ENCODE assay signal across 8 cellular contexts in genomic region chr15:85582719-85583089, GRCh38.
DNase-seq lines count a peak whose midpoint lies in the region; ATAC-seq, FAIRE-seq and TF ChIP-seq lines count a peak whose summit lies in the region.

No MANE protein-coding gene starts in this region.

- H3K4me2 ChIP-seq in OCI-LY1 (ENCODE audit: low read length) (peak overlapping the region; percentile 84), hepatocyte (peak overlapping the region; percentile 70)

- H2AFZ ChIP-seq in OCI-LY1 (ENCODE audit: low read length) (no peak overlapping the region), hepatocyte (no peak overlapping the region)

- no peaks in the 10 kb centered on the region for H3F3A ChIP-seq in OCI-LY1 (ENCODE audit: insufficient read depth, low read length)

- 74% methylated on average over 8 of the region's 8 CpGs for WGBS in hepatocyte (ENCODE audit: low lambda C conversion rate, missing lambda C conversion rate)

- no peaks in the 10 kb centered on the region for H3K9me3 ChIP-seq in CD8-positive, alpha-beta memory T cell (ENCODE audit: low read length)
- H3K9me3 ChIP-seq in OCI-LY1 (ENCODE audit: low read length) (no peaks in the 10 kb centered on the region), hepatocyte (ENCODE audit: low read depth) (no peaks in the 10 kb centered on the region)

- peak overlapping the region; percentile 76 for H3K9ac ChIP-seq in OCI-LY1 (ENCODE audit: low read length)

- CTCF ChIA-PET in CD8-positive, alpha-beta memory T cell (lab: Charles Lee): interaction anchor here (0.6 to 2.1 kb wide), 13 partner anchors 9 to 286 kb away, joined by 3 to 7 read pairs (median 3); no protein-coding TSS in a partner anchor

- H4K20me1 ChIP-seq in OCI-LY1 (ENCODE audit: insufficient read depth, low read length) (no peaks in the 10 kb centered on the region), hepatocyte (ENCODE audit: insufficient read depth, poor library complexity, severe bottlenecking) (peaks cover 6% of the 10 kb centered on the region)

- no peaks in the 10 kb centered on the region for H3K27me3 ChIP-seq in CD8-positive, alpha-beta memory T cell (ENCODE audit: insufficient read depth, low read length, poor library complexity, severe bottlenecking)
- H3K27me3 ChIP-seq in OCI-LY1 (ENCODE audit: insufficient read depth, low read length): no peaks in the 10 kb centered on the region
- H3K27me3 ChIP-seq in hepatocyte: no peaks in the 10 kb centered on the region

- peak; percentile 40 to 86 (median 59) for DNase-seq in CD8-positive, alpha-beta memory T cell
- peak; percentile 51 for DNase-seq in activated gamma-delta T cell treated with anti-CD3 and anti-CD28 coated beads, Interleukin-2, amount 50 U/mL, for 16 hours (ENCODE audit: low read depth)
- DNase-seq in hepatocyte (ENCODE audit: low spot score) (peak; percentile 22), RCC 7860 (ENCODE audit: low spot score) (no peak), NCI-H748 (lab: John Stamatoyannopoulos, UW; ENCODE audit: unreplicated experiment) (no peak)
- peak; percentile 48 for DNase-seq in stimulated activated CD4-positive, alpha-beta T cell treated with anti-CD3 and anti-CD28 coated beads, Interleukin-2, amount 100 ng/mL, for 4 hours (ENCODE audit: low read depth)

- H3K27ac ChIP-seq in CD8-positive, alpha-beta memory T cell (ENCODE audit: low read depth, low read length): peak overlapping the region; percentile 93
- H3K27ac ChIP-seq in OCI-LY1 (ENCODE audit: low read depth, low read length, poor library complexity, severe bottlenecking) (peak overlapping the region; percentile 95), hepatocyte (peak overlapping the region; percentile 93)

- H3K4me3 Mint-ChIP-seq in CD8-positive, alpha-beta memory T cell: peak overlapping the region; percentile 87 to 98 (median 92)

- peaks cover 71 to 84% (median 82%) of the 10 kb centered on the region in 3 donors for H3K4me1 Mint-ChIP-seq in CD8-positive, alpha-beta memory T cell

- no peak for FAIRE-seq in RCC 7860 (lab: Jason Lieb, UNC)

- H3K36me3 Mint-ChIP-seq in CD8-positive, alpha-beta memory T cell: peaks cover 0 to 72% (median 12%) of the 10 kb centered on the region in 3 donors

- H3K4me1 ChIP-seq in CD8-positive, alpha-beta memory T cell (ENCODE audit: insufficient read depth, low read length): peaks cover 60% of the 10 kb centered on the region
- H3K4me1 ChIP-seq in OCI-LY1 (ENCODE audit: insufficient read depth, low read length, severe bottlenecking) (peaks cover 68% of the 10 kb centered on the region), hepatocyte (ENCODE audit: insufficient read depth) (peaks cover 32% of the 10 kb centered on the region)

- no peak for TF ChIP-seq CTCF in OCI-LY1 (IDR thresholded peaks at IDR 0.05; ENCODE audit: low read length)
- TF ChIP-seq CTCF in hepatocyte (IDR thresholded peaks at IDR 0.05; ENCODE audit: poor library complexity): no peak

- no peaks in the 10 kb centered on the region for H3K9me2 ChIP-seq in OCI-LY1 (ENCODE audit: low read depth, low read length)
- no peaks in the 10 kb centered on the region for H3K9me2 ChIP-seq in hepatocyte (replicated peaks; ENCODE audit: insufficient read depth)

- H3K27me3 Mint-ChIP-seq in CD8-positive, alpha-beta memory T cell: no peaks in the 10 kb centered on the region

- POLR2A ChIA-PET in CD8-positive, alpha-beta memory T cell (lab: Charles Lee): interaction anchor here (0.6 to 2.1 kb wide), 6 partner anchors 15 to 109 kb away, joined by 3 to 15 read pairs (median 4); no protein-coding TSS in a partner anchor

- H3K4me3 ChIP-seq in CD8-positive, alpha-beta memory T cell (ENCODE audit: low read length): peak overlapping the region; percentile 63
- H3K4me3 ChIP-seq in OCI-LY1 (ENCODE audit: low read depth, low read length, poor library complexity, severe bottlenecking) (peak overlapping the region; percentile 65), hepatocyte (no peak overlapping the region)

- H3K9me3 Mint-ChIP-seq in CD8-positive, alpha-beta memory T cell: no peaks in the 10 kb centered on the region

- H3K36me3 ChIP-seq in CD8-positive, alpha-beta memory T cell (ENCODE audit: insufficient read depth, low read length): no peaks in the 10 kb centered on the region
- H3K36me3 ChIP-seq in OCI-LY1 (ENCODE audit: insufficient read depth, low read length) (peaks cover 39% of the 10 kb centered on the region), hepatocyte (replicated peaks; ENCODE audit: insufficient read depth, low read depth) (no peaks in the 10 kb centered on the region)

- H3K27ac Mint-ChIP-seq in CD8-positive, alpha-beta memory T cell: peak overlapping the region; percentile 91 to 100 (median 98)

- H3K79me2 ChIP-seq in OCI-LY1 (ENCODE audit: insufficient read depth, low read length) (peaks cover 15% of the 10 kb centered on the region), hepatocyte (peaks cover 72% of the 10 kb centered on the region)

- ATAC-seq in GM21529 (IDR thresholded peaks at IDR 0.05; ENCODE audit: unreplicated experiment): peak; percentile 45

Comparison
In these comparisons a context has a peak if more than half of its experiments do, and no peak if none do; other contexts are left out.
1. DNase-seq: peak in CD8-positive, alpha-beta memory T cell (5 of 5), activated gamma-delta T cell treated with anti-CD3 and anti-CD28 coated beads, Interleukin-2, amount 50 U/mL, for 16 hours (single experiment), hepatocyte (single experiment) and stimulated activated CD4-positive, alpha-beta T cell treated with anti-CD3 and anti-CD28 coated beads, Interleukin-2, amount 100 ng/mL, for 4 hours (single experiment); none in RCC 7860 (single experiment) and NCI-H748 (single experiment).
2. Peak in every context shown above with its lines, with median percentiles within 50 percentile points of each other: H3K27ac ChIP-seq.